ENCODE assay signal across 15 cellular contexts in the genomic region with DNA sequence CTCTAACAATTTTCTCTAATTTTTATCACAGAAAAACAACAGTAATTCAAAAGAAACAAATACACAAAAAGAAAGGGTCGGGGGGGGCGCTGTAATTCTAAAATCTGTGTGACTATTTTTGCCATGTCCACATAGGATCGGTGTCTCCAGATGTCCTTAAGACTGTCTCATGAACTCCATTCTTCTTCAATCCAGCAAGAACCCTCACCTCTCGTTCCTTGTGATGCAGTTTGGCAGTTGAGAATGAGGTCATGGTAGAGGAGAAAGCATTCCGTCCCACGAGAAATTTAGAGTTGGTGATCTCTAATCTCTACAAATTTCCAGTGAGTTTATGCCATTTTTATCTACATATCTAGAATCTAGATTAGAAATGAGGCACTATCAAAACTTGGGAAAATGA.
DNase-seq lines count a peak whose midpoint lies in the region; ATAC-seq and TF ChIP-seq lines count a peak whose summit lies in the region.
"Had no signal": no experiment of that assay in that cellular context is flagged by ENCODE, and none has a peak within 500 bp of the region (broad histone marks: within the 10 kb centered on the region; RNA-seq: fewer than 3 reads in every experiment).

No MANE protein-coding gene starts in this region.

- H3K4me1 Mint-ChIP-seq in osteocyte (ENCODE audit: unreplicated experiment): peaks cover 21% of the 10 kb centered on the region
- H3K4me1 Mint-ChIP-seq: IgD-negative memory B cell had no signal

- no peak overlapping the region for H2AK9ac ChIP-seq in IMR-90 (replicated peaks; ENCODE audit: low read depth, low read length, poor library complexity)

- no peak overlapping the region for H3K4me3 Mint-ChIP-seq in osteocyte (ENCODE audit: unreplicated experiment)
- H3K4me3 Mint-ChIP-seq: CD4-positive, alpha-beta T cell; IgD-negative memory B cell had no signal

- no peak for TF ChIP-seq POLR2A in IMR-90 (IDR thresholded peaks at IDR 0.05; ENCODE audit: low read depth, low read length)

- H3K9me3 ChIP-seq in IMR-90 (ENCODE audit: control insufficient read depth, insufficient read depth, low read length): no peaks in the 10 kb centered on the region
- no peaks in the 10 kb centered on the region for H3K9me3 ChIP-seq in fibroblast of lung (ENCODE audit: control insufficient read depth, insufficient read depth, low read depth, low read length)
- H3K9me3 ChIP-seq: Caco-2 had no signal

- ATAC-seq in IMR-90 (ENCODE audit: low read depth) (no peak), HG03469 (IDR thresholded peaks at IDR 0.05; ENCODE audit: unreplicated experiment) (no peak)

- H3K27ac ChIP-seq in ACC112 (ENCODE audit: low read depth, low read length): no peak overlapping the region
- peak overlapping the region; percentile 47; the same call in 1 of the 2 replicates for H3K27ac ChIP-seq in IMR-90 (ENCODE audit: insufficient read depth, low read length)
- no peak overlapping the region for H3K27ac ChIP-seq in fibroblast of lung (ENCODE audit: insufficient read depth, low read length)
- no peak overlapping the region for H3K27ac ChIP-seq in RWPE1
- H3K27ac ChIP-seq: C4-2B had no signal

- H3K27me3 ChIP-seq in ACC112 (ENCODE audit: insufficient read depth, low read length) (no peaks in the 10 kb centered on the region), IMR-90 (ENCODE audit: control insufficient read depth, insufficient read depth, low read length) (no peaks in the 10 kb centered on the region), fibroblast of lung (ENCODE audit: control insufficient read depth, insufficient read depth, low read length) (no peaks in the 10 kb centered on the region)

- H4K91ac ChIP-seq in IMR-90 (ENCODE audit: insufficient read depth, low read depth, low read length): no peak overlapping the region; the same call in 1 of the 2 replicates

- peak overlapping the region; percentile 78 for H2BK120ac ChIP-seq in IMR-90 (ENCODE audit: low read depth, low read length)

- no peaks in the 10 kb centered on the region for H3K36me3 Mint-ChIP-seq in osteocyte (ENCODE audit: unreplicated experiment)
- H3K36me3 Mint-ChIP-seq: IgD-negative memory B cell had no signal

- H2AFZ ChIP-seq in ACC112 (ENCODE audit: low read length, unreplicated experiment): peak overlapping the region; percentile 45
- H2AFZ ChIP-seq in IMR-90 (replicated peaks; ENCODE audit: low read length, poor library complexity): no peak overlapping the region
- peak overlapping the region; percentile 56 for H2AFZ ChIP-seq in fibroblast of lung (ENCODE audit: low read length)

- BruUV-seq in IMR-90 (replicated peaks; lab: Mats Ljungman, UMichigan): no TSS peak

- H3K4me3 ChIP-seq in ACC112 (ENCODE audit: low read depth, low read length): no peak overlapping the region
- H3K4me3 ChIP-seq in IMR-90 (ENCODE audit: insufficient read depth, low read depth, low read length): no peak overlapping the region
- no peak overlapping the region for H3K4me3 ChIP-seq in fibroblast of lung (replicated peaks in 1 of 4; ENCODE audit: control extremely low read depth in 1 of 4, insufficient read depth in 1 of 4, low read depth in 3 of 4, low read length in 4 of 4)

- H4K20me1 ChIP-seq in IMR-90 (ENCODE audit: insufficient read depth, low read length): no peaks in the 10 kb centered on the region
- H4K20me1 ChIP-seq in fibroblast of lung (ENCODE audit: control insufficient read depth, extremely low read depth, insufficient read depth, low read length): no peaks in the 10 kb centered on the region

- no peak overlapping the region for H3K23ac ChIP-seq in IMR-90 (ENCODE audit: low read depth, low read length)

- peak overlapping the region; percentile 76 for H3K4ac ChIP-seq in IMR-90 (ENCODE audit: low read depth, low read length)

- peak overlapping the region in 1 of 2 experiments; percentile 27; a peak in 1 of 4 replicates for H4K8ac ChIP-seq in IMR-90 (ENCODE audit: low read depth in 2 of 2, low read length in 2 of 2)

- H2AK5ac ChIP-seq in IMR-90 (ENCODE audit: low read depth, low read length): peak overlapping the region; percentile 70; the same call in 1 of the 2 replicates

- H4K5ac ChIP-seq in IMR-90 (ENCODE audit: low read depth, low read length): peak overlapping the region; percentile 94

- H3K79me2 ChIP-seq in ACC112 (ENCODE audit: control insufficient read depth, insufficient read depth, low read length, unreplicated experiment): no peaks in the 10 kb centered on the region
- H3K79me2 ChIP-seq in fibroblast of lung (ENCODE audit: control insufficient read depth, insufficient read depth, low read length): no peaks in the 10 kb centered on the region

- peak overlapping the region; percentile 5 for H3K27ac Mint-ChIP-seq in osteocyte (ENCODE audit: unreplicated experiment)
- H3K27ac Mint-ChIP-seq: CD4-positive, alpha-beta T cell; IgD-negative memory B cell had no signal

- dilution Hi-C loops in IMR-90 (cut with HindIII; ENCODE audit: low sequenced_read_pairs, unreplicated experiment): no loop called here

- DNase-seq in IMR-90: no peak
- peak in 1 of 2 donors; percentile 39 for DNase-seq in fibroblast of lung (ENCODE audit: low read depth in 2 of 2)
- DNase-seq in osteocyte (ENCODE audit: extremely low spot score, unreplicated experiment): no peak
- DNase-seq in pons (ENCODE audit: low spot score): no peak
- no peak for DNase-seq in SHP77 treated with DMSO at 0.1 percent for 48 hours (lab: John Stamatoyannopoulos, UW)
- DNase-seq in RWPE1 (ENCODE audit: low spot score): no peak
- DNase-seq: 8988T; ACHN; AML-193; Caco-2; CD4-positive, alpha-beta T cell had no signal

- no peak for TF ChIP-seq RAD21 in IMR-90 (IDR thresholded peaks at IDR 0.05; ENCODE audit: low read length)

- H3K14ac ChIP-seq in IMR-90 (replicated peaks; ENCODE audit: low read depth, low read length): peak overlapping the region; percentile 57; the same call in 1 of the 2 replicates

- H2BK5ac ChIP-seq in IMR-90 (ENCODE audit: low read depth, low read length, poor library complexity, severe bottlenecking): no peak overlapping the region

- peaks cover 6% of the 10 kb centered on the region for H3K9me3 Mint-ChIP-seq in osteocyte (ENCODE audit: unreplicated experiment)

- no peaks in the 10 kb centered on the region for H3K79me1 ChIP-seq in IMR-90 (ENCODE audit: low read depth in 1 of 2, low read length in 2 of 2)

- no peaks in the 10 kb centered on the region for H3K27me3 Mint-ChIP-seq in osteocyte (ENCODE audit: unreplicated experiment)
- H3K27me3 Mint-ChIP-seq: CD4-positive, alpha-beta T cell; IgD-negative memory B cell had no signal

- H3K9ac ChIP-seq in IMR-90 (ENCODE audit: low read depth, low read length) (no peak overlapping the region), fibroblast of lung (ENCODE audit: insufficient read depth, low read length) (no peak overlapping the region)

- peak overlapping the region; percentile 48; the same call in 1 of the 3 replicates for H2BK15ac ChIP-seq in IMR-90 (ENCODE audit: low read depth, low read length)

- no peak for TF ChIP-seq CTCF in IMR-90 (conservative IDR thresholded peaks at IDR 0.05; ENCODE audit: low read depth, low read length)
- no peak for TF ChIP-seq CTCF in fibroblast of lung (conservative IDR thresholded peaks at IDR 0.05 in 1 of 2, IDR thresholded peaks at IDR 0.05 in 1 of 2; ENCODE audit: low read depth in 1 of 2, low read length in 2 of 2)
- no peak for TF ChIP-seq CTCF in osteocyte (IDR thresholded peaks at IDR 0.05)
- no peak for TF ChIP-seq CTCF in RWPE1 (conservative IDR thresholded peaks at IDR 0.05; ENCODE audit: low read depth)

- CTCF ChIA-PET in IMR-90 (lab: Yijun Ruan, JAX): no interaction called here
- CTCF ChIA-PET in RWPE1 (lab: Yijun Ruan, JAX): no interaction called here

- H3K56ac ChIP-seq in IMR-90 (ENCODE audit: extremely low read depth, insufficient read depth, low read length): no peak overlapping the region

- POLR2A ChIA-PET in IMR-90 (lab: Charles Lee; ENCODE audit: unreplicated experiment) (no interaction called here), RWPE1 (lab: Yijun Ruan, JAX; ENCODE audit: low non-redundant PET) (no interaction called here)

- peaks cover 2% of the 10 kb centered on the region; the same call in 1 of the 2 replicates for H3K9me1 ChIP-seq in IMR-90 (ENCODE audit: insufficient read depth, low read length)

- in situ Hi-C loops in IMR-90 (cut with MboI; ENCODE audit: low sequenced_read_pairs): no loop called here

- peak overlapping the region; percentile 73 for H2BK20ac ChIP-seq in IMR-90 (ENCODE audit: low read depth, low read length)

- no CpG with 5 or more reads among the region's 6 CpGs for WGBS in IMR-90 (ENCODE audit: extremely low coverage in 2 of 2, insufficient read length in 1 of 2), 2 experiments

- peaks cover 12% of the 10 kb centered on the region for H3K4me1 ChIP-seq in ACC112 (ENCODE audit: control insufficient read depth, insufficient read depth, low read length, unreplicated experiment)
- peaks cover 3% of the 10 kb centered on the region for H3K4me1 ChIP-seq in IMR-90 (ENCODE audit: control insufficient read depth, insufficient read depth, low read length)
- H3K4me1 ChIP-seq in fibroblast of lung (ENCODE audit: control insufficient read depth, extremely low read depth, insufficient read depth, low read length): peaks cover 8% of the 10 kb centered on the region

- intact Hi-C loops in IMR-90 (cut with micrococcal nuclease): no loop called here

- H3K4me2 ChIP-seq in IMR-90 (ENCODE audit: low read depth, low read length): peak overlapping the region; percentile 43; the same call in 1 of the 2 replicates
- H3K4me2 ChIP-seq in fibroblast of lung (ENCODE audit: extremely low read depth, insufficient read depth, low read length): peak overlapping the region; percentile 36

- H3K18ac ChIP-seq in IMR-90 (ENCODE audit: low read depth, low read length): peak overlapping the region; percentile 98

- H3K36me3 ChIP-seq in ACC112 (ENCODE audit: insufficient read depth, low read length): no peaks in the 10 kb centered on the region
- no peaks in the 10 kb centered on the region for H3K36me3 ChIP-seq in IMR-90 (ENCODE audit: control insufficient read depth, insufficient read depth, low read length)
- H3K36me3 ChIP-seq in fibroblast of lung (ENCODE audit: control insufficient read depth, insufficient read depth, low read length): no peaks in the 10 kb centered on the region

TF ChIP-seq in IMR-90, 13 proteins besides CTCF, POLR2A, EP300 and RAD21 (continues in another document):
- no peak for TF ChIP-seq FOS (IDR thresholded peaks at IDR 0.05; ENCODE audit: low read depth, low read length)
- TF ChIP-seq BHLHE40 (IDR thresholded peaks at IDR 0.05; ENCODE audit: low read depth, low read length): no peak
- no peak for TF ChIP-seq NFE2L2 (IDR thresholded peaks at IDR 0.05; ENCODE audit: low read depth, low read length)
- no peak for TF ChIP-seq RCOR1 (IDR thresholded peaks at IDR 0.05; ENCODE audit: insufficient replicate concordance, low read length)
- no peak for TF ChIP-seq CEBPB (IDR thresholded peaks at IDR 0.05; ENCODE audit: low read depth, low read length)
- no peak for TF ChIP-seq SMC3 (IDR thresholded peaks at IDR 0.05; ENCODE audit: low read depth, low read length)
- no peak for TF ChIP-seq MXI1 (IDR thresholded peaks at IDR 0.05; ENCODE audit: borderline replicate concordance, low read depth, low read length)
- TF ChIP-seq RFX5 (IDR thresholded peaks at IDR 0.05; ENCODE audit: low read depth, low read length): no peak
- no peak for TF ChIP-seq MAFK (IDR thresholded peaks at IDR 0.05; ENCODE audit: low read depth, low read length)
